ENCODE assay signal across 10 cellular contexts in genomic region chr6:38110407-38111025, GRCh38.
DNase-seq lines count a peak whose midpoint lies in the region; ATAC-seq and TF ChIP-seq lines count a peak whose summit lies in the region.
"Had no signal": no experiment of that assay in that cellular context is flagged by ENCODE, and none has a peak within 500 bp of the region (broad histone marks: within the 10 kb centered on the region; RNA-seq: fewer than 3 reads in every experiment).

No MANE protein-coding gene starts in this region.

- H3K4me1 Mint-ChIP-seq in activated naive CD8-positive, alpha-beta T cell (ENCODE audit: low read depth), result peaks cover 26% of the 10 kb centered on the region

- H3K9me3 Mint-ChIP-seq in activated naive CD8-positive, alpha-beta T cell (ENCODE audit: low read depth), result no peaks in the 10 kb centered on the region
- H3K9me3 Mint-ChIP-seq: stimulated activated effector memory CD8-positive, alpha-beta T cell treated with anti-CD3 and anti-CD28 coated beads, Interleukin-12 subunit alpha, Interleukin-12 subunit beta, amount 100 ng/mL, for 72 hours had no signal

- intact Hi-C loops in mucosa of descending colon (cut with DNase I, micrococcal nuclease), result no loop called here
- intact Hi-C loops in sciatic nerve (cut with DNase I), result no loop called here

- DNase-seq in DMS53 treated with DMSO at 0.1 percent for 48 hours (lab: John Stamatoyannopoulos, UW; ENCODE audit: unreplicated experiment) (peak; percentile 42), NCI-H1436 (lab: John Stamatoyannopoulos, UW) (peak; percentile 63), mucosa of descending colon (no peak), NOMO-1 treated with DMSO at 0.1 percent for 48 hours (lab: John Stamatoyannopoulos, UW; ENCODE audit: unreplicated experiment) (no peak), sciatic nerve (ENCODE audit: low spot score) (no peak), coronary artery (ENCODE audit: low spot score) (no peak)
- DNase-seq: T-helper 1 cell had no signal

- ATAC-seq in mucosa of descending colon (peak; percentile 54), sciatic nerve (no peak), GM21619 (IDR thresholded peaks at IDR 0.05; ENCODE audit: unreplicated experiment) (no peak)
- ATAC-seq: stimulated activated effector memory CD8-positive, alpha-beta T cell treated with anti-CD3 and anti-CD28 coated beads, Interleukin-12 subunit alpha, Interleukin-12 subunit beta, amount 100 ng/mL, for 72 hours had no signal

- H3K27ac ChIP-seq in coronary artery, result no peak overlapping the region

- H3K36me3 Mint-ChIP-seq in activated naive CD8-positive, alpha-beta T cell, result peaks cover 15% of the 10 kb centered on the region

- H3K4me1 ChIP-seq in mucosa of descending colon (ENCODE audit: low read depth), result peaks cover 4% of the 10 kb centered on the region

- peak overlapping the region; percentile 5 for H3K27ac Mint-ChIP-seq in activated naive CD8-positive, alpha-beta T cell
- H3K27ac Mint-ChIP-seq: stimulated activated effector memory CD8-positive, alpha-beta T cell treated with anti-CD3 and anti-CD28 coated beads, Interleukin-12 subunit alpha, Interleukin-12 subunit beta, amount 100 ng/mL, for 72 hours had no signal

- H3K4me3 Mint-ChIP-seq in activated naive CD8-positive, alpha-beta T cell, result no peak overlapping the region
- H3K4me3 Mint-ChIP-seq: stimulated activated effector memory CD8-positive, alpha-beta T cell treated with anti-CD3 and anti-CD28 coated beads, Interleukin-12 subunit alpha, Interleukin-12 subunit beta, amount 100 ng/mL, for 72 hours had no signal

- no peaks in the 10 kb centered on the region for H3K36me3 ChIP-seq in mucosa of descending colon (ENCODE audit: low read depth)

- TF ChIP-seq CTCF in mucosa of descending colon (IDR thresholded peaks at IDR 0.05) (no peak), coronary artery (IDR thresholded peaks at IDR 0.05) (no peak)

- H3K4me3 ChIP-seq in mucosa of descending colon (no peak overlapping the region), coronary artery (no peak overlapping the region)

- no peaks in the 10 kb centered on the region for H3K9me3 ChIP-seq in mucosa of descending colon

- no peaks in the 10 kb centered on the region for H3K27me3 Mint-ChIP-seq in activated naive CD8-positive, alpha-beta T cell

Comparison
In these comparisons a context has a peak if more than half of its experiments do, and no peak if none do; other contexts are left out.
1. DNase-seq: peak in DMS53 treated with DMSO at 0.1 percent for 48 hours (single experiment) and NCI-H1436 (single experiment); none in mucosa of descending colon (0 of 3), NOMO-1 treated with DMSO at 0.1 percent for 48 hours (single experiment), sciatic nerve (single experiment) and coronary artery (single experiment).